In genomic region chr11:107999759-108000455, GRCh38 we compare ENCODE assay signal across 10 cellular contexts. TPM values are rescaled to one million over a fixed set of nuclear protein-coding genes. Genes with fewer than 3 reads are reported as not detected.
DNase-seq lines count a peak whose midpoint lies in the region; ATAC-seq, FAIRE-seq and TF ChIP-seq lines count a peak whose summit lies in the region.
"Had no signal": no experiment of that assay in that cellular context is flagged by ENCODE, and none has a peak within 500 bp of the region (broad histone marks: within the 10 kb centered on the region; RNA-seq: fewer than 3 reads in every experiment).

No MANE protein-coding gene starts in this region.

- CTCF ChIA-PET in K562 (lab: Yijun Ruan, JAX; ENCODE audit: low intra/inter-chr PET ratio): interaction anchor here (0.6 kb wide), 1 partner anchor 9 kb away, joined by 3 read pairs; the partner anchor contains the start of gene CUL5

- H3K36me3 ChIP-seq in OCI-LY3 (replicated peaks; ENCODE audit: low read depth, low read length) (no peaks in the 10 kb centered on the region), K562 (ENCODE audit: control insufficient read depth, insufficient read depth, low read length) (no peaks in the 10 kb centered on the region), sigmoid colon (no peaks in the 10 kb centered on the region)
- H3K36me3 ChIP-seq: BLaER1 had no signal

- in situ Hi-C loops in K562 (cut with MboI): loop anchor here (10.0 kb wide), 1 partner anchor 655 kb away; no protein-coding TSS in a partner anchor

- TF ChIP-seq EP300 in K562 (IDR thresholded peaks at IDR 0.05; ENCODE audit: low read length): no peak
- TF ChIP-seq EP300 in sigmoid colon (IDR thresholded peaks at IDR 0.05): no peak

- H3K4me2 ChIP-seq in OCI-LY3 (ENCODE audit: low read length) (peak overlapping the region; percentile 22; the same call in 1 of the 2 replicates), K562 (ENCODE audit: insufficient read depth, low read length) (no peak overlapping the region)
- H3K4me2 ChIP-seq: BLaER1 had no signal

- H3K9ac ChIP-seq in OCI-LY3 (ENCODE audit: low read length) (no peak overlapping the region), K562 (ENCODE audit: insufficient read depth in 1 of 2, low read depth in 2 of 2, low read length in 2 of 2) (no peak overlapping the region)
- H3K9ac ChIP-seq: BLaER1 had no signal

- H2AFZ ChIP-seq in OCI-LY3 (ENCODE audit: low read depth, low read length): no peak overlapping the region
- 0 out of 2 replicates have a peak overlapping the region, but pooled peaks have one; percentile 19 for H2AFZ ChIP-seq in K562 (ENCODE audit: low read depth, low read length)

- ATAC-seq in GM21447 (IDR thresholded peaks at IDR 0.05; ENCODE audit: unreplicated experiment) (peak; percentile 91), K562 (peak; percentile 99), memory B cell (ENCODE audit: low read depth) (peak; percentile 87)

- no peak overlapping the region for H3K27ac Mint-ChIP-seq in memory B cell
- H3K27ac Mint-ChIP-seq: dendritic cell treated with granulocyte-macrophage colony-stimulating factor and Interleukin-4, amounts not matched to agents 40 ng/mL and 50 ng/mL, for 4 days had no signal

- H3K27me3 ChIP-seq in OCI-LY3 (ENCODE audit: low read depth, low read length) (no peaks in the 10 kb centered on the region), K562 (ENCODE audit: control insufficient read depth in 2 of 2, insufficient read depth in 2 of 2, low read length in 2 of 2) (no peaks in the 10 kb centered on the region; a peak in 1 of 5 replicates), sigmoid colon (no peaks in the 10 kb centered on the region)
- H3K27me3 ChIP-seq: BLaER1 had no signal

- H3K27ac ChIP-seq in OCI-LY3 (ENCODE audit: low read length): no peak overlapping the region
- no peak overlapping the region for H3K27ac ChIP-seq in K562 (ENCODE audit: extremely low read depth, low read depth, low read length)
- H3K27ac ChIP-seq in sigmoid colon: no peak overlapping the region
- H3K27ac ChIP-seq: BLaER1 had no signal

- DNase-seq in NCI-H1417 (lab: John Stamatoyannopoulos, UW) (peak in 2 of 3 experiments; percentile 38 to 46), NCI-H1417 treated with DMSO at 0.1 percent for 48 hours (lab: John Stamatoyannopoulos, UW) (no peak), HPDE6-E6E7 (ENCODE audit: extremely low spot score) (peak; percentile 61), K562 (ENCODE audit: extremely low read depth in 1 of 4, low spot score in 3 of 4) (peak; percentile 58 to 84 (median 70)), memory B cell (ENCODE audit: low spot score in 2 of 2) (no peak), sigmoid colon (no peak)

- POLR2A ChIA-PET in K562 (lab: Yijun Ruan, JAX): interaction anchor here (1.5 kb wide), 1 partner anchor 9 kb away, joined by 11 read pairs; the partner anchor contains the start of gene CUL5

- H3K36me3 Mint-ChIP-seq in memory B cell: no peaks in the 10 kb centered on the region

- peaks cover 2% of the 10 kb centered on the region for H3K27me3 Mint-ChIP-seq in memory B cell

- H3K9me1 ChIP-seq in K562 (ENCODE audit: control insufficient read depth, insufficient read depth, low read length): no peaks in the 10 kb centered on the region

- H3K9me3 Mint-ChIP-seq in memory B cell: no peaks in the 10 kb centered on the region
- H3K9me3 Mint-ChIP-seq: dendritic cell treated with granulocyte-macrophage colony-stimulating factor and Interleukin-4, amounts not matched to agents 40 ng/mL and 50 ng/mL, for 4 days had no signal

- peak; percentile 93 for FAIRE-seq in K562 (lab: Jason Lieb, UNC)

- no peak overlapping the region for H3K4me3 Mint-ChIP-seq in memory B cell
- H3K4me3 Mint-ChIP-seq: dendritic cell treated with granulocyte-macrophage colony-stimulating factor and Interleukin-4, amounts not matched to agents 40 ng/mL and 50 ng/mL, for 4 days had no signal

- intact Hi-C loops in K562 (cut with micrococcal nuclease) (loop anchor here (2.0 to 5.0 kb wide), 3 partner anchors 122 to 665 kb away; partner anchors contain the start of genes ACAT1 and DDX10), sigmoid colon (cut with DNase I) (loop anchor here (10.0 kb wide), 1 partner anchor 665 kb away; the partner anchor contains the start of gene DDX10)

- TF ChIP-seq RAD21 in K562 (CRISPR knock-in tag; conservative IDR thresholded peaks at IDR 0.05 in 1 of 2, IDR thresholded peaks at IDR 0.05 in 1 of 2): peak; percentile 60 to 81

- 0% methylated on average over 5 of the region's 6 CpGs for WGBS in K562 (ENCODE audit: insufficient coverage, low coverage, missing lambda C conversion rate)
- 34 to 41% methylated on average over 6 of the region's 6 CpGs for WGBS in sigmoid colon, 2 donors

- H3K4me1 ChIP-seq in OCI-LY3 (ENCODE audit: low read length) (no peaks in the 10 kb centered on the region), K562 (replicated peaks in 1 of 2; ENCODE audit: control insufficient read depth in 2 of 2, insufficient read depth in 2 of 2, low read length in 2 of 2) (0 out of 5 replicates have a peak, but pooled peaks cover 0 to 3% of the 10 kb centered on the region in 2 experiments), sigmoid colon (no peaks in the 10 kb centered on the region)
- H3K4me1 ChIP-seq: BLaER1 had no signal

- peak; percentile 55 for TF ChIP-seq CTCF in OCI-LY3 (IDR thresholded peaks at IDR 0.05; ENCODE audit: low read depth, low read length)
- peak; percentile 87 to 99 (median 97) for TF ChIP-seq CTCF in K562 (IDR thresholded peaks at IDR 0.05 in 2 of 3, conservative IDR thresholded peaks at IDR 0.05 in 1 of 3; ENCODE audit: insufficient read depth in 2 of 3, low read depth in 1 of 3, low read length in 3 of 3)
- TF ChIP-seq CTCF in sigmoid colon (IDR thresholded peaks at IDR 0.05): peak in 2 of 4 experiments; percentile 15 to 30

- BruUV-seq in K562 (replicated peaks; lab: Mats Ljungman, UMichigan): no TSS peak

- no peaks in the 10 kb centered on the region for H3K79me2 ChIP-seq in OCI-LY3 (ENCODE audit: low read length)
- H3K79me2 ChIP-seq in K562 (ENCODE audit: control insufficient read depth, insufficient read depth, low read length): no peaks in the 10 kb centered on the region

- H3K9me3 ChIP-seq in OCI-LY3 (ENCODE audit: insufficient read depth, low read length) (no peaks in the 10 kb centered on the region), K562 (replicated peaks; ENCODE audit: control insufficient read depth, insufficient read depth, low read depth, low read length) (no peaks in the 10 kb centered on the region), sigmoid colon (no peaks in the 10 kb centered on the region)

- H4K20me1 ChIP-seq in OCI-LY3 (ENCODE audit: insufficient read depth, low read length): no peaks in the 10 kb centered on the region
- H4K20me1 ChIP-seq in K562 (replicated peaks; ENCODE audit: control insufficient read depth, insufficient read depth, low read length): no peaks in the 10 kb centered on the region
- H4K20me1 ChIP-seq: BLaER1 had no signal

- H3K4me3 ChIP-seq in OCI-LY3 (ENCODE audit: low read length): no peak overlapping the region
- no peak overlapping the region for H3K4me3 ChIP-seq in K562
- H3K4me3 ChIP-seq in sigmoid colon: no peak overlapping the region
- H3K4me3 ChIP-seq: BLaER1 had no signal

- TF ChIP-seq POLR2A in K562 (conservative IDR thresholded peaks at IDR 0.05) (no peak), sigmoid colon (IDR thresholded peaks at IDR 0.05) (no peak)

- no peaks in the 10 kb centered on the region for H3K4me1 Mint-ChIP-seq in memory B cell

TF ChIP-seq in K562, 482 proteins besides CTCF, POLR2A, EP300 and RAD21 (continues in another document):
- TF ChIP-seq PTRF (tag; IDR thresholded peaks at IDR 0.05): no peak
- TF ChIP-seq MAZ (CRISPR knock-in tag; conservative IDR thresholded peaks at IDR 0.05 in 1 of 2, IDR thresholded peaks at IDR 0.05 in 1 of 2): 0 out of 4 replicates have a peak, but pooled peaks of 1 of the 2 experiments have one; percentile 23
- peak; percentile 25; the same call in 1 of the 2 replicates for TF ChIP-seq GATAD2B (IDR thresholded peaks at IDR 0.05; ENCODE audit: borderline replicate concordance)
- TF ChIP-seq SMC3 (conservative IDR thresholded peaks at IDR 0.05; ENCODE audit: insufficient read depth, low read depth, low read length): peak; percentile 56; the same call in 1 of the 2 replicates
- 0 out of 2 replicates have a peak, but pooled peaks have one; percentile 37 for TF ChIP-seq KLF16 (IDR thresholded peaks at IDR 0.05)
- TF ChIP-seq, protein P1, sequence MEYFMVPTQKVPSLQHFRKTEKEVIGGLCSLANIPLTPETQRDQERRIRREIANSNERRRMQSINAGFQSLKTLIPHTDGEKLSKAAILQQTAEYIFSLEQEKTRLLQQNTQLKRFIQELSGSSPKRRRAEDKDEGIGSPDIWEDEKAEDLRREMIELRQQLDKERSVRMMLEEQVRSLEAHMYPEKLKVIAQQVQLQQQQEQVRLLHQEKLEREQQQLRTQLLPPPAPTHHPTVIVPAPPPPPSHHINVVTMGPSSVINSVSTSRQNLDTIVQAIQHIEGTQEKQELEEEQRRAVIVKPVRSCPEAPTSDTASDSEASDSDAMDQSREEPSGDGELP (CRISPR knock-in tag; IDR thresholded peaks at IDR 0.05; ENCODE audit: borderline replicate concordance): peak; percentile 50

RNA-seq across cellular contexts. Expression of gene CUL5, which starts 8.8 kb away (rescaled TPM):
- total RNA-seq in K562 (2011; cell fraction: chromatin; rRNA removed; ENCODE audit: low replicate concordance): 60.0 and 93.3 TPM in 2 replicates
- total RNA-seq in K562 (2011; cell fraction: nucleolus; rRNA removed): 39.0 and 42.5 TPM in 2 replicates
- 33.6 and 40.0 TPM in 2 replicates for total RNA-seq in K562 (2011; cell fraction: nucleoplasm; rRNA removed)
- 23.0 and 27.3 TPM in 2 replicates for total RNA-seq in K562 (2014; rRNA removed)
- total RNA-seq in K562 (2014; rRNA removed; fragmentation: Illumina TruSeq; extraction: Trizol): 38.0 and 44.8 TPM in 2 replicates
- 29.4 and 34.1 TPM in 2 replicates for total RNA-seq in K562 (2015; rRNA removed; fragmentation: Illumina TruSeq; extraction: Trizol)
- 44.9 and 45.9 TPM in 2 replicates for total RNA-seq in K562 (2021)
- 17.5 and 23.8 TPM in 2 replicates for polyA plus RNA-seq in K562 (2011; rRNA removed)
- 13.7 and 13.8 TPM in 2 replicates for polyA plus RNA-seq in K562 (2011; cell fraction: cytosol; rRNA removed)
- 17.2 and 22.7 TPM in 2 replicates for polyA plus RNA-seq in K562 (2011; cell fraction: nucleus; rRNA removed)
- 10.4 and 17.8 TPM in 2 replicates for polyA plus RNA-seq in K562 (2012)
- polyA plus RNA-seq in K562 (2014; fragmentation: Illumina TruSeq; extraction: Trizol): 20.5 and 22.5 TPM in 2 replicates
- 10 to 100 TPM; 14.3 to 16.3 TPM for polyA plus RNA-seq in K562 (2014; fragmentation: Nextera tagmentation; extraction: Ambion mirVana)
- polyA plus RNA-seq in K562 (2014; rRNA removed): 15.3 and 17.5 TPM in 2 replicates
- 44.5 and 51.7 TPM in 2 replicates for polyA minus RNA-seq in K562 (2011; rRNA and poly(A)+ RNA removed)
- 24.9 and 25.1 TPM in 2 replicates for polyA minus RNA-seq in K562 (2011; cell fraction: cytosol; rRNA and poly(A)+ RNA removed)
- polyA minus RNA-seq in K562 (2011; cell fraction: nucleus; rRNA and poly(A)+ RNA removed): 42.4 and 67.8 TPM in 2 replicates
- 10 to 100 TPM; 26.5 to 33.7 (median 29.6) TPM for total RNA-seq in sigmoid colon
- polyA plus RNA-seq in sigmoid colon: 1 to 10 TPM; 7.1 to 9.5 (median 7.2) TPM

Comparison
In these comparisons a context has a peak if more than half of its experiments do, and no peak if none do; other contexts are left out.
1. DNase-seq: peak in NCI-H1417 (2 of 3), HPDE6-E6E7 (single experiment) and K562 (4 of 4); none in NCI-H1417 treated with DMSO at 0.1 percent for 48 hours (single experiment), memory B cell (0 of 2) and sigmoid colon (single experiment).
2. Peak in every context shown above with its lines, with median percentiles within 50 percentile points of each other: ATAC-seq.